In genomic region chr3:14534379-14535191, GRCh38 we compare ENCODE assay signal across 16 cellular contexts. TPM values are rescaled to one million over a fixed set of nuclear protein-coding genes. Genes with fewer than 3 reads are reported as not detected.
DNase-seq lines count a peak whose midpoint lies in the region; ATAC-seq and TF ChIP-seq lines count a peak whose summit lies in the region.
"Had no signal": no experiment of that assay in that cellular context is flagged by ENCODE, and none has a peak within 500 bp of the region (broad histone marks: within the 10 kb centered on the region; RNA-seq: fewer than 3 reads in every experiment).

No MANE protein-coding gene starts in this region.

- WGBS in psoas muscle, 3 donors: 19 to 30% (median 24%) methylated on average over 21 of the region's 21 CpGs
- 38 to 51% methylated on average over 21 of the region's 21 CpGs for WGBS in upper lobe of left lung, 2 donors
- WGBS in adrenal gland, 4 donors: 53 to 59% (median 55%) methylated on average over 21 of the region's 21 CpGs

- TF ChIP-seq CTCF in right atrium auricular region (IDR thresholded peaks at IDR 0.05): no peak
- TF ChIP-seq CTCF in psoas muscle (IDR thresholded peaks at IDR 0.05): no peak
- TF ChIP-seq CTCF in upper lobe of left lung (IDR thresholded peaks at IDR 0.05): no peak
- TF ChIP-seq CTCF in adrenal gland (IDR thresholded peaks at IDR 0.05): no peak

- ATAC-seq in psoas muscle (no peak), upper lobe of left lung (ENCODE audit: low FRiP score in 2 of 2) (no peak)
- no peak for ATAC-seq in activated naive CD4-positive, alpha-beta T cell treated with anti-CD3 and anti-CD28 coated beads, Interleukin-2, amount 50 U/mL, for 72 hours
- ATAC-seq: body of pancreas had no signal

- H3K9ac ChIP-seq in HUES6 (ENCODE audit: low read length): no peak overlapping the region

- H3K36me3 Mint-ChIP-seq in activated naive CD4-positive, alpha-beta T cell treated with anti-CD3 and anti-CD28 coated beads, Interleukin-2, amount 50 U/mL, for 72 hours: no peaks in the 10 kb centered on the region

- 0 out of 2 replicates have a peak, but pooled peaks cover 4% of the 10 kb centered on the region for H3K9me3 ChIP-seq in HUES6 (ENCODE audit: control insufficient read depth, insufficient read depth, low read depth, low read length)
- no peaks in the 10 kb centered on the region for H3K9me3 ChIP-seq in right atrium auricular region
- no peaks in the 10 kb centered on the region for H3K9me3 ChIP-seq in psoas muscle
- no peaks in the 10 kb centered on the region for H3K9me3 ChIP-seq in upper lobe of left lung
- no peaks in the 10 kb centered on the region for H3K9me3 ChIP-seq in adrenal gland (replicated peaks in 1 of 3)
- H3K9me3 ChIP-seq: body of pancreas, prostate gland had no signal

- no peak overlapping the region for H3K27ac Mint-ChIP-seq in activated naive CD4-positive, alpha-beta T cell treated with anti-CD3 and anti-CD28 coated beads, Interleukin-2, amount 50 U/mL, for 72 hours

- no peaks in the 10 kb centered on the region for H3K36me3 ChIP-seq in HUES6 (ENCODE audit: control insufficient read depth, insufficient read depth, low read length)
- no peaks in the 10 kb centered on the region for H3K36me3 ChIP-seq in right atrium auricular region
- no peaks in the 10 kb centered on the region for H3K36me3 ChIP-seq in psoas muscle (ENCODE audit: insufficient read depth in 1 of 2, low read depth in 1 of 2)
- H3K36me3 ChIP-seq in upper lobe of left lung: no peaks in the 10 kb centered on the region
- H3K36me3 ChIP-seq in adrenal gland (replicated peaks in 1 of 2): no peaks in the 10 kb centered on the region
- H3K36me3 ChIP-seq: prostate gland had no signal

- H3K27me3 ChIP-seq in HUES6 (ENCODE audit: control insufficient read depth, insufficient read depth, low read length) (no peaks in the 10 kb centered on the region), right atrium auricular region (no peaks in the 10 kb centered on the region), psoas muscle (ENCODE audit: insufficient read depth in 3 of 3, low read length in 2 of 3) (no peaks in the 10 kb centered on the region), upper lobe of left lung (no peaks in the 10 kb centered on the region), adrenal gland (no peaks in the 10 kb centered on the region)
- H3K27me3 ChIP-seq: body of pancreas had no signal

- DNase-seq in NCI-H2227 treated with DMSO at 0.1 percent for 48 hours (lab: John Stamatoyannopoulos, UW) (peak; percentile 79), right atrium auricular region (ENCODE audit: low spot score) (no peak), psoas muscle (peak in 1 of 2 donors; percentile 33), upper lobe of left lung (no peak), amygdala (lab: John Stamatoyannopoulos, UW) (no peak), adrenal gland (no peak)
- DNase-seq in activated naive CD4-positive, alpha-beta T cell treated with anti-CD3 and anti-CD28 coated beads, Interleukin-2, amount 50 U/mL, for 72 hours (ENCODE audit: low spot score in 2 of 2): no peak
- DNase-seq: body of pancreas; DMS153; effector memory CD4-positive, alpha-beta T cell; foreskin fibroblast; NCI-H2171 treated with DMSO at 0.1 percent for 48 hours; PC-9 had no signal

- H3K4me1 ChIP-seq in HUES6 (ENCODE audit: control insufficient read depth, insufficient read depth, low read length) (peaks cover 53% of the 10 kb centered on the region), right atrium auricular region (peaks cover 0 to 48% of the 10 kb centered on the region in 2 donors), psoas muscle (peaks cover 78% of the 10 kb centered on the region), upper lobe of left lung (peaks cover 0 to 10% (median 2%) of the 10 kb centered on the region in 4 donors), adrenal gland (replicated peaks in 1 of 2) (no peaks in the 10 kb centered on the region)
- H3K4me1 ChIP-seq: prostate gland had no signal

- TF ChIP-seq EP300 in upper lobe of left lung (IDR thresholded peaks at IDR 0.05): no peak

- intact Hi-C loops in psoas muscle (cut with DNase I): no loop called here
- intact Hi-C loops in adrenal gland (cut with DNase I): no loop called here

- H3K27ac ChIP-seq in HUES6 (ENCODE audit: low read depth, low read length) (no peak overlapping the region), right atrium auricular region (peak overlapping the region; percentile 34 to 50), psoas muscle (peak overlapping the region; percentile 83), upper lobe of left lung (no peak overlapping the region), adrenal gland (no peak overlapping the region)
- H3K27ac ChIP-seq: body of pancreas, PC-9, prostate gland had no signal

- H3K4me3 ChIP-seq in HUES6 (ENCODE audit: low read depth, low read length): peak overlapping the region; percentile 13; the same call in 1 of the 2 replicates
- H3K4me3 ChIP-seq in right atrium auricular region: no peak overlapping the region
- H3K4me3 ChIP-seq in psoas muscle: no peak overlapping the region
- H3K4me3 ChIP-seq in upper lobe of left lung: no peak overlapping the region
- no peak overlapping the region for H3K4me3 ChIP-seq in adrenal gland
- H3K4me3 ChIP-seq: body of pancreas, PC-9, prostate gland had no signal

- TF ChIP-seq POLR2A in upper lobe of left lung (IDR thresholded peaks at IDR 0.05): no peak
- no peak for TF ChIP-seq POLR2A in adrenal gland (IDR thresholded peaks at IDR 0.05)

- H3K9me3 Mint-ChIP-seq in activated naive CD4-positive, alpha-beta T cell treated with anti-CD3 and anti-CD28 coated beads, Interleukin-2, amount 50 U/mL, for 72 hours: no peaks in the 10 kb centered on the region

RNA-seq across cellular contexts. Expression of gene GRIP2, which starts 5.6 kb away (rescaled TPM):
- total RNA-seq in right atrium auricular region (10 to 100 TPM in 1 of 2 donors, 1 to 10 TPM in 1; 7.1 to 13.2 TPM), psoas muscle (10 to 100 TPM in 3 of 4 donors, 1 to 10 TPM in 1; 8.1 to 37.4 (median 29.0) TPM), upper lobe of left lung (1 to 10 TPM in 1 of 6 donors, under 1 TPM in 5; 0.33 to 1.0 (median 0.59) TPM), adrenal gland (1 to 10 TPM in 4 of 8 donors, under 1 TPM in 4; 0.09 to 2.1 (median 1.1) TPM)
- polyA plus RNA-seq in psoas muscle (10 to 100 TPM in 1 of 3 donors, 1 to 10 TPM in 2; 2.2 to 24.9 (median 5.0) TPM), adrenal gland (1 to 10 TPM in 1 of 3 donors, under 1 TPM in 2; 0.49 to 2.5 (median 0.74) TPM)
- not detected for total RNA-seq in activated naive CD4-positive, alpha-beta T cell treated with anti-CD3 and anti-CD28 coated beads, Interleukin-2, amount 50 U/mL, for 72 hours
- total RNA-seq: kidney epithelial cell, PC-9 had no signal

Comparison
In these comparisons a context has a peak if more than half of its experiments do, and no peak if none do; other contexts are left out.
1. H3K27ac ChIP-seq: peak in right atrium auricular region (2 of 2) and psoas muscle (single experiment); none in HUES6 (single experiment), upper lobe of left lung (0 of 4) and adrenal gland (0 of 5).